Comparison of ENCODE assay signal across 8 cellular contexts in the genomic region with DNA sequence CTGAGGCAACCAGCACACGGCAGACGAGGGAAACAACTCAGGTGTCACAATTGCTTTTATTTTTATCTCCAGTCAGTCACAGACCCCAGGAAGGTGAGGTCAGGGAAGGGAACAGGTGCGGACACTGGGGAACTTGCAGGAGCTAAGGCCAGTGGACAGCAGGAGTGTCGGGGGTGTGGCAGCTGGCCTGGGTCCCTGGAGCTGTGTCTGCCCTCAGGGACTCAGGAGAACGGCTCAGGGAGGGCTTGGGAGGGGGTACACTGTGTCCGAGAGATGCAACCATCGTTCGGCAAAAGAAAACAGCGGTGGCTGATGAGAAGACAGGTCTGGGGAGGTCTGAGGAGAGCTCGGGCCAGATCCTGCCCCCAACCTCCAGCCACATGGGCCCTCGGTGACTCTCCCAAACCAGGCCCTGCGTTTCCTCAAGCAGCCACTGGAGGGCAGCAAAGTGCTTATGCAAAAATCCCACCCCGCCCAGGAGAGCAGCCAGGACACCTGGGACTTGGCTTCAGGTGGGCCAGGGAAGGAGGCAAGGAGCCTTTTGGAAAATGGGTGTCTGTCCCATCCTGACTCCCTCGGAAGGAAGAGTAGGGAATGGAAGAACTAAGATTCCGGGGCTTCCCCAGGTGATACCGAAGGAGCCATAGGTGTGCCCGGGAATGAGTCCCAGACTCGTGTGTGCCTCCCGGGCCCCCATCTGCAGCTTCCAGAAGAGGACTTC.
DNase-seq lines count a peak whose midpoint lies in the region; ATAC-seq lines count a peak whose summit lies in the region.

No MANE protein-coding gene starts in this region.

- peak; percentile 44 to 52 for DNase-seq in SHP77 (lab: John Stamatoyannopoulos, UW)
- DNase-seq in SHP77 treated with DMSO at 0.1 percent for 48 hours (lab: John Stamatoyannopoulos, UW), result no peak
- peak; percentile 20 to 63 for DNase-seq in NCI-H1930 (lab: John Stamatoyannopoulos, UW)
- peak; percentile 59 for DNase-seq in activated CD4-positive, alpha-beta T cell treated with anti-CD3 and anti-CD28 coated beads for 1 hour
- DNase-seq in cerebellar cortex (ENCODE audit: low spot score), result peak; percentile 84
- peak; percentile 87 for DNase-seq in left kidney (ENCODE audit: low read depth, low spot score)
- DNase-seq in stimulated activated CD4-positive, alpha-beta T cell treated with anti-CD3 and anti-CD28 coated beads, Interleukin-4, amount 100 ng/mL, for 48 hours (ENCODE audit: low read depth in 2 of 2), result peak; percentile 58 to 76

- no peak for ATAC-seq in GM19324 (IDR thresholded peaks at IDR 0.05; ENCODE audit: low FRiP score, unreplicated experiment)
